In the genomic region with DNA sequence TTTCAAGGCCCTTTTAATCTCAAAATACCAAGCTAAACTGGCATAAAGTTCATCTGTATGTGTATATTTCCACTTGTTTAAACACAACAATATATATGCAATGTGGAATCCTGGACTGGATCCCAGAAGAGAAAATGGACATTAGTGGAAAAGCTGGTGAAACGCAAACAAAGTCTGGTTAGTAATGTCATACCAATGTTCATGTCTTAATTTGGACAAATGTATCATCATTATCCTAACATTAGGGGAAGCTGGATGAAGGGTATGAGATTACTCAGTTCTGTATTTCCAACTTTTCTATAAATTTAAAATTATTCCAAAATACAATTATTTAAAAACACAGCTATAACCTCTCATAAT, we compare ENCODE assay signal across 10 cellular contexts. TPM values are rescaled to one million over a fixed set of nuclear protein-coding genes. Genes with fewer than 3 reads are reported as not detected.
DNase-seq lines count a peak whose midpoint lies in the region; ATAC-seq and TF ChIP-seq lines count a peak whose summit lies in the region.
"Had no signal": no experiment of that assay in that cellular context is flagged by ENCODE, and none has a peak within 500 bp of the region (broad histone marks: within the 10 kb centered on the region; RNA-seq: fewer than 3 reads in every experiment).

No MANE protein-coding gene starts in this region.

- H3K9me3 ChIP-seq in skeletal muscle satellite cell (replicated peaks; ENCODE audit: low read length): peaks cover 5% of the 10 kb centered on the region

- intact Hi-C loops in activated CD4-positive, alpha-beta T cell treated with anti-CD3 and anti-CD28 coated beads, Interleukin-2, amount 10 ng/mL, durations not matched to agents 24 days and 14 days (cut with micrococcal nuclease): loop anchor here (5.0 to 10.0 kb wide), 3 partner anchors 34 to 604 kb away; partner anchors contain the start of gene GPR155

- H3K4me3 Mint-ChIP-seq in activated CD4-positive, alpha-beta T cell treated with anti-CD3 and anti-CD28 coated beads, Interleukin-2, amount 10 ng/mL, durations not matched to agents 24 days and 14 days: peak overlapping the region; percentile 90
- peak overlapping the region; percentile 52 to 70 (median 56) for H3K4me3 Mint-ChIP-seq in brain

- peaks cover 21% of the 10 kb centered on the region for H3K4me1 ChIP-seq in skeletal muscle satellite cell (ENCODE audit: control insufficient read depth, insufficient read depth, low read length)

- peak; percentile 41 for DNase-seq in activated CD4-positive, alpha-beta T cell treated with anti-CD3 and anti-CD28 coated beads, Interleukin-2, amount 10 ng/mL, durations not matched to agents 24 days and 14 days
- no peak for DNase-seq in activated CD4-positive, alpha-beta T cell treated with anti-CD3 and anti-CD28 coated beads for 1 hour
- DNase-seq in NCI-H2081 (lab: John Stamatoyannopoulos, UW) (peak; percentile 46 to 86), coronary artery (ENCODE audit: low spot score) (no peak), HT-29 (ENCODE audit: low spot score) (no peak)
- DNase-seq: activated CD4-positive, CD25-positive, alpha-beta regulatory T cell treated with anti-CD3 and anti-CD28 coated beads, Interleukin-2, amount 50 U/mL, for 72 hours had no signal

- no peak overlapping the region for H3K9ac ChIP-seq in skeletal muscle satellite cell (ENCODE audit: low read depth, low read length)

- peak overlapping the region; percentile 83 for H3K4me2 ChIP-seq in skeletal muscle satellite cell (ENCODE audit: low read length)

- peaks cover 5% of the 10 kb centered on the region for H3K36me3 ChIP-seq in skeletal muscle satellite cell (ENCODE audit: insufficient read depth, low read length)

- no peak for ATAC-seq in GM21529 (IDR thresholded peaks at IDR 0.05; ENCODE audit: unreplicated experiment)

- H3K36me3 Mint-ChIP-seq in activated CD4-positive, alpha-beta T cell treated with anti-CD3 and anti-CD28 coated beads, Interleukin-2, amount 10 ng/mL, durations not matched to agents 24 days and 14 days (ENCODE audit: low read depth): peaks cover 46% of the 10 kb centered on the region
- peaks cover 66% of the 10 kb centered on the region for H3K36me3 Mint-ChIP-seq in brain

- peak overlapping the region; percentile 45 for H3K27ac Mint-ChIP-seq in activated CD4-positive, alpha-beta T cell treated with anti-CD3 and anti-CD28 coated beads, Interleukin-2, amount 10 ng/mL, durations not matched to agents 24 days and 14 days
- no peak overlapping the region for H3K27ac Mint-ChIP-seq in brain

- no peaks in the 10 kb centered on the region for H3K27me3 Mint-ChIP-seq in activated CD4-positive, alpha-beta T cell treated with anti-CD3 and anti-CD28 coated beads, Interleukin-2, amount 10 ng/mL, durations not matched to agents 24 days and 14 days
- peaks cover 18% of the 10 kb centered on the region for H3K27me3 Mint-ChIP-seq in brain

- H3K9me3 Mint-ChIP-seq in activated CD4-positive, alpha-beta T cell treated with anti-CD3 and anti-CD28 coated beads, Interleukin-2, amount 10 ng/mL, durations not matched to agents 24 days and 14 days: peaks cover 5% of the 10 kb centered on the region
- peaks cover 20 to 29% (median 26%) of the 10 kb centered on the region in 5 experiments for H3K9me3 Mint-ChIP-seq in brain

- H3K27me3 ChIP-seq in skeletal muscle satellite cell (ENCODE audit: control insufficient read depth, insufficient read depth, low read length): no peaks in the 10 kb centered on the region
- H3K27me3 ChIP-seq: tibial nerve had no signal

- no peak for TF ChIP-seq CTCF in brain (conservative IDR thresholded peaks at IDR 0.05)
- TF ChIP-seq CTCF in coronary artery (IDR thresholded peaks at IDR 0.05): no peak

- H3K4me3 ChIP-seq in skeletal muscle satellite cell (ENCODE audit: low read length) (no peak overlapping the region), coronary artery (no peak overlapping the region)

- H3K4me1 Mint-ChIP-seq in activated CD4-positive, alpha-beta T cell treated with anti-CD3 and anti-CD28 coated beads, Interleukin-2, amount 10 ng/mL, durations not matched to agents 24 days and 14 days: peaks cover 43% of the 10 kb centered on the region
- peaks cover 72% of the 10 kb centered on the region for H3K4me1 Mint-ChIP-seq in brain

- peak overlapping the region in 1 of 2 donors; percentile 18 for H3K27ac ChIP-seq in coronary artery

RNA-seq across cellular contexts. Expression of gene SP3, which starts 3.8 kb away (rescaled TPM):
- 99.9 and 104 TPM in 2 replicates for total RNA-seq in activated CD4-positive, alpha-beta T cell treated with anti-CD3 and anti-CD28 coated beads, Interleukin-2, amount 10 ng/mL, durations not matched to agents 24 days and 14 days
- 21.2 TPM for polyA plus RNA-seq in brain (ENCODE audit: insufficient read depth, low read depth, low replicate concordance)
- total RNA-seq in skeletal muscle satellite cell (2012; rRNA removed): 73.6 and 75.3 TPM in 2 replicates
- total RNA-seq in HT-29 (2014; rRNA removed; shearing (Covaris generic)): 102 and 104 TPM in 2 replicates

Comparison
In these comparisons a context has a peak if more than half of its experiments do, and no peak if none do; other contexts are left out.
1. DNase-seq: peak in activated CD4-positive, alpha-beta T cell treated with anti-CD3 and anti-CD28 coated beads, Interleukin-2, amount 10 ng/mL, durations not matched to agents 24 days and 14 days (single experiment) and NCI-H2081 (2 of 2); none in activated CD4-positive, alpha-beta T cell treated with anti-CD3 and anti-CD28 coated beads for 1 hour (single experiment), coronary artery (single experiment) and HT-29 (single experiment).